Comparison of ENCODE assay signal across 28 cellular contexts in the genomic region with DNA sequence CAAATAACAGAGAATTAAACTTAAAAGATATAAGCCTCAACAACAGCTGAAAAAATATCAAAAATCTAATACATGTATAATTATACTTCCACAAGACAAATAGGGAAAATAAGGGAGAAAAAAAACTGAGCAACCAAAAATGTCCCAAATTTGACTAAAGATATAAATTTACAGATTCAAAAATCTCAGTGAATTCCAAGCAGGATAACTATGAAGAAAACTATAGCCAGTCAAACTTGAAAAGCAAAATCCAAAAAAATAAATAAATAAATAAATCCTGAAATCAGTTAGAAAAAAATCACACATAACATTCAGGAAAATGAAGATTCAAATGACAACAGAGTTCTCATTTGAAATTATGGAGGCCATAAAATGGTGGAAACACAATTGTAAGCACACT.
"Had no signal": no experiment of that assay in that cellular context is flagged by ENCODE, and none has a peak within 500 bp of the region (broad histone marks: within the 10 kb centered on the region; RNA-seq: fewer than 3 reads in every experiment).

No MANE protein-coding gene starts in this region.

- H3K27me3 Mint-ChIP-seq: activated CD8-positive, alpha-beta T cell treated with anti-CD3 and anti-CD28 coated beads for 36 hours; activated naive CD8-positive, alpha-beta T cell; activated T-helper 17 cell treated with anti-CD3 and anti-CD28 coated beads, Interleukin-2, amount 50 U/mL, for 72 hours; dendritic cell treated with granulocyte-macrophage colony-stimulating factor and Interleukin-4, amounts not matched to agents 40 ng/mL and 50 ng/mL, for 4 days had no signal

- H3K4me1 ChIP-seq: adrenal gland, body of pancreas, esophagus muscularis mucosa, foreskin keratinocyte, gastrocnemius medialis, heart left ventricle had no signal

- H3K4me3 Mint-ChIP-seq: activated CD8-positive, alpha-beta T cell treated with anti-CD3 and anti-CD28 coated beads for 36 hours; activated naive CD8-positive, alpha-beta T cell; activated T-cell treated with anti-CD3 and anti-CD28 coated beads, Interleukin-2, amount 50 U/mL, for 4 hours; activated T-helper 17 cell treated with anti-CD3 and anti-CD28 coated beads, Interleukin-2, amount 50 U/mL, for 72 hours; dendritic cell treated with granulocyte-macrophage colony-stimulating factor and Interleukin-4, amounts not matched to agents 40 ng/mL and 50 ng/mL, for 4 days had no signal

- H3K36me3 ChIP-seq: adrenal gland, esophagus muscularis mucosa, gastrocnemius medialis had no signal

- H3K4me3 ChIP-seq: adrenal gland, body of pancreas, coronary artery, dorsolateral prefrontal cortex, esophagus muscularis mucosa, gastrocnemius medialis, heart left ventricle had no signal

- H3K9me3 ChIP-seq: adrenal gland, body of pancreas, gastrocnemius medialis had no signal

- H3K27ac ChIP-seq: adrenal gland, body of pancreas, coronary artery, esophagus muscularis mucosa, foreskin keratinocyte, gastrocnemius medialis, heart left ventricle had no signal

- H3K27ac Mint-ChIP-seq: activated CD8-positive, alpha-beta T cell treated with anti-CD3 and anti-CD28 coated beads for 36 hours; activated naive CD8-positive, alpha-beta T cell; activated T-helper 17 cell treated with anti-CD3 and anti-CD28 coated beads, Interleukin-2, amount 50 U/mL, for 72 hours; dendritic cell treated with granulocyte-macrophage colony-stimulating factor and Interleukin-4, amounts not matched to agents 40 ng/mL and 50 ng/mL, for 4 days had no signal

- DNase-seq: activated CD4-positive, alpha-beta T cell treated with anti-CD3 and anti-CD28 coated beads for 48 hours; activated CD4-positive, alpha-beta T cell treated with anti-CD3 and anti-CD28 coated beads, Interleukin-2, amount 50 U/mL, for 1 hour; activated CD4-positive, alpha-beta T cell treated with anti-CD3 and anti-CD28 coated beads, Interleukin-2, amount 50 U/mL, for 48 hours; activated CD8-positive, alpha-beta memory T cell treated with anti-CD3 and anti-CD28 coated beads for 24 hours; activated CD8-positive, alpha-beta T cell treated with anti-CD3 and anti-CD28 coated beads for 36 hours; activated effector memory CD4-positive, alpha-beta T cell treated with Interleukin-2 at 50 U/mL for 16 hours; activated gamma-delta T cell treated with Interleukin-2 at 50 U/mL for 16 hours; activated naive CD4-positive, alpha-beta T cell treated with anti-CD3 and anti-CD28 coated beads, Interleukin-2, amount 50 U/mL, for 16 hours; activated naive CD4-positive, alpha-beta T cell treated with Interleukin-2 at 50 U/mL for 16 hours; activated T-cell treated with anti-CD3 and anti-CD28 coated beads, Interleukin-2, amount 50 U/mL, for 4 hours; adrenal gland; amygdala; aorta; body of pancreas; central memory CD4-positive, alpha-beta T cell; dorsolateral prefrontal cortex; effector memory CD4-positive, alpha-beta T cell; erythroblast; foreskin keratinocyte; gastrocnemius medialis; glutamatergic neuron; heart left ventricle; T-helper 2 cell had no signal

- H3K9me3 Mint-ChIP-seq: activated CD8-positive, alpha-beta T cell treated with anti-CD3 and anti-CD28 coated beads for 36 hours; activated T-helper 17 cell treated with anti-CD3 and anti-CD28 coated beads, Interleukin-2, amount 50 U/mL, for 72 hours; dendritic cell treated with granulocyte-macrophage colony-stimulating factor and Interleukin-4, amounts not matched to agents 40 ng/mL and 50 ng/mL, for 4 days had no signal

- ATAC-seq: activated CD8-positive, alpha-beta T cell treated with anti-CD3 and anti-CD28 coated beads for 36 hours; activated T-cell treated with anti-CD3 and anti-CD28 coated beads, Interleukin-2, amount 50 U/mL, for 4 hours; activated T-helper 17 cell treated with anti-CD3 and anti-CD28 coated beads, Interleukin-2, amount 50 U/mL, for 72 hours; body of pancreas; foreskin keratinocyte; gastrocnemius medialis; heart left ventricle had no signal

- H3K27me3 ChIP-seq: adrenal gland, body of pancreas, dorsolateral prefrontal cortex, esophagus muscularis mucosa, foreskin keratinocyte, gastrocnemius medialis, heart left ventricle had no signal
